In genomic region chr20:17771206-17772004, GRCh38 we compare ENCODE assay signal across 1 cellular context.
TF ChIP-seq lines count a peak whose summit lies in the region.

No MANE protein-coding gene starts in this region.

TF ChIP-seq in HepG2, 621 proteins besides CTCF, POLR2A, EP300 and RAD21 (continued from another document and continues in another):
- TF ChIP-seq, protein P1, sequence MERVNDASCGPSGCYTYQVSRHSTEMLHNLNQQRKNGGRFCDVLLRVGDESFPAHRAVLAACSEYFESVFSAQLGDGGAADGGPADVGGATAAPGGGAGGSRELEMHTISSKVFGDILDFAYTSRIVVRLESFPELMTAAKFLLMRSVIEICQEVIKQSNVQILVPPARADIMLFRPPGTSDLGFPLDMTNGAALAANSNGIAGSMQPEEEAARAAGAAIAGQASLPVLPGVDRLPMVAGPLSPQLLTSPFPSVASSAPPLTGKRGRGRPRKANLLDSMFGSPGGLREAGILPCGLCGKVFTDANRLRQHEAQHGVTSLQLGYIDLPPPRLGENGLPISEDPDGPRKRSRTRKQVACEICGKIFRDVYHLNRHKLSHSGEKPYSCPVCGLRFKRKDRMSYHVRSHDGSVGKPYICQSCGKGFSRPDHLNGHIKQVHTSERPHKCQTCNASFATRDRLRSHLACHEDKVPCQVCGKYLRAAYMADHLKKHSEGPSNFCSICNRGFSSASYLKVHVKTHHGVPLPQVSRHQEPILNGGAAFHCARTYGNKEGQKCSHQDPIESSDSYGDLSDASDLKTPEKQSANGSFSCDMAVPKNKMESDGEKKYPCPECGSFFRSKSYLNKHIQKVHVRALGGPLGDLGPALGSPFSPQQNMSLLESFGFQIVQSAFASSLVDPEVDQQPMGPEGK (CRISPR knock-in tag; IDR thresholded peaks at IDR 0.05) = peak; percentile 81
- TF ChIP-seq, protein P2, sequence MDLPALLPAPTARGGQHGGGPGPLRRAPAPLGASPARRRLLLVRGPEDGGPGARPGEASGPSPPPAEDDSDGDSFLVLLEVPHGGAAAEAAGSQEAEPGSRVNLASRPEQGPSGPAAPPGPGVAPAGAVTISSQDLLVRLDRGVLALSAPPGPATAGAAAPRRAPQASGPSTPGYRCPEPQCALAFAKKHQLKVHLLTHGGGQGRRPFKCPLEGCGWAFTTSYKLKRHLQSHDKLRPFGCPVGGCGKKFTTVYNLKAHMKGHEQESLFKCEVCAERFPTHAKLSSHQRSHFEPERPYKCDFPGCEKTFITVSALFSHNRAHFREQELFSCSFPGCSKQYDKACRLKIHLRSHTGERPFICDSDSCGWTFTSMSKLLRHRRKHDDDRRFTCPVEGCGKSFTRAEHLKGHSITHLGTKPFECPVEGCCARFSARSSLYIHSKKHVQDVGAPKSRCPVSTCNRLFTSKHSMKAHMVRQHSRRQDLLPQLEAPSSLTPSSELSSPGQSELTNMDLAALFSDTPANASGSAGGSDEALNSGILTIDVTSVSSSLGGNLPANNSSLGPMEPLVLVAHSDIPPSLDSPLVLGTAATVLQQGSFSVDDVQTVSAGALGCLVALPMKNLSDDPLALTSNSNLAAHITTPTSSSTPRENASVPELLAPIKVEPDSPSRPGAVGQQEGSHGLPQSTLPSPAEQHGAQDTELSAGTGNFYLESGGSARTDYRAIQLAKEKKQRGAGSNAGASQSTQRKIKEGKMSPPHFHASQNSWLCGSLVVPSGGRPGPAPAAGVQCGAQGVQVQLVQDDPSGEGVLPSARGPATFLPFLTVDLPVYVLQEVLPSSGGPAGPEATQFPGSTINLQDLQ (CRISPR knock-in tag; IDR thresholded peaks at IDR 0.05) = no peak
- no peak for TF ChIP-seq PAF1 (CRISPR knock-in tag; IDR thresholded peaks at IDR 0.05)
- TF ChIP-seq CC2D1A (CRISPR knock-in tag; IDR thresholded peaks at IDR 0.05) = no peak
- peak; percentile 80 for TF ChIP-seq NR2C2 (CRISPR knock-in tag; IDR thresholded peaks at IDR 0.05; ENCODE audit: borderline replicate concordance)
- TF ChIP-seq SRSF1 (optimal IDR thresholded peaks at IDR 0.05; ENCODE audit: low read depth, low read length) = peak; percentile 37
- no peak for TF ChIP-seq SRY (CRISPR knock-in tag; IDR thresholded peaks at IDR 0.05)
- TF ChIP-seq NFYB (CRISPR knock-in tag; IDR thresholded peaks at IDR 0.05) = 0 out of 2 replicates have a peak, but pooled peaks have one; percentile 23
- peak; percentile 97 for TF ChIP-seq TCF7 (IDR thresholded peaks at IDR 0.05; ENCODE audit: low read depth)
- TF ChIP-seq ZFP62 (CRISPR knock-in tag; IDR thresholded peaks at IDR 0.05) = no peak
- peak; percentile 47 for TF ChIP-seq GABPB1 (CRISPR knock-in tag; IDR thresholded peaks at IDR 0.05)
- TF ChIP-seq, protein P3, sequence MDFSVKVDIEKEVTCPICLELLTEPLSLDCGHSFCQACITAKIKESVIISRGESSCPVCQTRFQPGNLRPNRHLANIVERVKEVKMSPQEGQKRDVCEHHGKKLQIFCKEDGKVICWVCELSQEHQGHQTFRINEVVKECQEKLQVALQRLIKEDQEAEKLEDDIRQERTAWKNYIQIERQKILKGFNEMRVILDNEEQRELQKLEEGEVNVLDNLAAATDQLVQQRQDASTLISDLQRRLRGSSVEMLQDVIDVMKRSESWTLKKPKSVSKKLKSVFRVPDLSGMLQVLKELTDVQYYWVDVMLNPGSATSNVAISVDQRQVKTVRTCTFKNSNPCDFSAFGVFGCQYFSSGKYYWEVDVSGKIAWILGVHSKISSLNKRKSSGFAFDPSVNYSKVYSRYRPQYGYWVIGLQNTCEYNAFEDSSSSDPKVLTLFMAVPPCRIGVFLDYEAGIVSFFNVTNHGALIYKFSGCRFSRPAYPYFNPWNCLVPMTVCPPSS (IDR thresholded peaks at IDR 0.05) = no peak
- no peak for TF ChIP-seq ZNF773 (CRISPR knock-in tag; IDR thresholded peaks at IDR 0.05; ENCODE audit: borderline replicate concordance)
- TF ChIP-seq ATF2 (CRISPR knock-in tag; IDR thresholded peaks at IDR 0.05) = peak; percentile 62
- no peak for TF ChIP-seq ZNF296 (CRISPR knock-in tag; conservative IDR thresholded peaks at IDR 0.05)
- TF ChIP-seq, protein P4, sequence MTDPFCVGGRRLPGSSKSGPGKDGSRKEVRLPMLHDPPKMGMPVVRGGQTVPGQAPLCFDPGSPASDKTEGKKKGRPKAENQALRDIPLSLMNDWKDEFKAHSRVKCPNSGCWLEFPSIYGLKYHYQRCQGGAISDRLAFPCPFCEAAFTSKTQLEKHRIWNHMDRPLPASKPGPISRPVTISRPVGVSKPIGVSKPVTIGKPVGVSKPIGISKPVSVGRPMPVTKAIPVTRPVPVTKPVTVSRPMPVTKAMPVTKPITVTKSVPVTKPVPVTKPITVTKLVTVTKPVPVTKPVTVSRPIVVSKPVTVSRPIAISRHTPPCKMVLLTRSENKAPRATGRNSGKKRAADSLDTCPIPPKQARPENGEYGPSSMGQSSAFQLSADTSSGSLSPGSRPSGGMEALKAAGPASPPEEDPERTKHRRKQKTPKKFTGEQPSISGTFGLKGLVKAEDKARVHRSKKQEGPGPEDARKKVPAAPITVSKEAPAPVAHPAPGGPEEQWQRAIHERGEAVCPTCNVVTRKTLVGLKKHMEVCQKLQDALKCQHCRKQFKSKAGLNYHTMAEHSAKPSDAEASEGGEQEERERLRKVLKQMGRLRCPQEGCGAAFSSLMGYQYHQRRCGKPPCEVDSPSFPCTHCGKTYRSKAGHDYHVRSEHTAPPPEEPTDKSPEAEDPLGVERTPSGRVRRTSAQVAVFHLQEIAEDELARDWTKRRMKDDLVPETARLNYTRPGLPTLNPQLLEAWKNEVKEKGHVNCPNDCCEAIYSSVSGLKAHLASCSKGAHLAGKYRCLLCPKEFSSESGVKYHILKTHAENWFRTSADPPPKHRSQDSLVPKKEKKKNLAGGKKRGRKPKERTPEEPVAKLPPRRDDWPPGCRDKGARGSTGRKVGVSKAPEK (CRISPR knock-in tag; IDR thresholded peaks at IDR 0.05; ENCODE audit: borderline replicate concordance) = no peak; the same call in 1 of the 2 replicates
- no peak for TF ChIP-seq MTF1 (CRISPR knock-in tag; IDR thresholded peaks at IDR 0.05)
- no peak for TF ChIP-seq GPN1 (CRISPR knock-in tag; IDR thresholded peaks at IDR 0.05; ENCODE audit: borderline replicate concordance)
- TF ChIP-seq FOXM1 (CRISPR knock-in tag; IDR thresholded peaks at IDR 0.05) = no peak
- peak; percentile 65; the same call in 1 of the 2 replicates for TF ChIP-seq TARDBP (CRISPR knock-in tag; IDR thresholded peaks at IDR 0.05)
- TF ChIP-seq ZNF460 (CRISPR knock-in tag; IDR thresholded peaks at IDR 0.05; ENCODE audit: borderline replicate concordance) = no peak
- no peak for TF ChIP-seq ZNF256 (CRISPR knock-in tag; conservative IDR thresholded peaks at IDR 0.05)
- TF ChIP-seq, protein P5, sequence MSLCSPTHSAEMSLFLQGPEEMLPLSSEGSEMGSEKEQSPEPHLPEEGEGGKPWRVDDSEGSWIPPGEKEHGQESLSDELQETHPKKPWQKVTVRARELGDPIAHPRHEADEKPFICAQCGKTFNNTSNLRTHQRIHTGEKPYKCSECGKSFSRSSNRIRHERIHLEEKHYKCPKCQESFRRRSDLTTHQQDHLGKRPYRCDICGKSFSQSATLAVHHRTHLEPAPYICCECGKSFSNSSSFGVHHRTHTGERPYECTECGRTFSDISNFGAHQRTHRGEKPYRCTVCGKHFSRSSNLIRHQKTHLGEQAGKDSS (CRISPR knock-in tag; IDR thresholded peaks at IDR 0.05; ENCODE audit: borderline replicate concordance, low read depth) = peak; percentile 89
- TF ChIP-seq PCBP2 (optimal IDR thresholded peaks at IDR 0.05; ENCODE audit: low read depth, low read length, poor library complexity, severe bottlenecking) = no peak
- TF ChIP-seq ZNF317 (CRISPR knock-in tag; IDR thresholded peaks at IDR 0.05) = peak; percentile 81; the same call in 1 of the 2 replicates
- no peak for TF ChIP-seq NFIB (CRISPR knock-in tag; IDR thresholded peaks at IDR 0.05; ENCODE audit: borderline replicate concordance)
- no peak for TF ChIP-seq ZFP36L1 (CRISPR knock-in tag; IDR thresholded peaks at IDR 0.05)
- TF ChIP-seq, protein P6, sequence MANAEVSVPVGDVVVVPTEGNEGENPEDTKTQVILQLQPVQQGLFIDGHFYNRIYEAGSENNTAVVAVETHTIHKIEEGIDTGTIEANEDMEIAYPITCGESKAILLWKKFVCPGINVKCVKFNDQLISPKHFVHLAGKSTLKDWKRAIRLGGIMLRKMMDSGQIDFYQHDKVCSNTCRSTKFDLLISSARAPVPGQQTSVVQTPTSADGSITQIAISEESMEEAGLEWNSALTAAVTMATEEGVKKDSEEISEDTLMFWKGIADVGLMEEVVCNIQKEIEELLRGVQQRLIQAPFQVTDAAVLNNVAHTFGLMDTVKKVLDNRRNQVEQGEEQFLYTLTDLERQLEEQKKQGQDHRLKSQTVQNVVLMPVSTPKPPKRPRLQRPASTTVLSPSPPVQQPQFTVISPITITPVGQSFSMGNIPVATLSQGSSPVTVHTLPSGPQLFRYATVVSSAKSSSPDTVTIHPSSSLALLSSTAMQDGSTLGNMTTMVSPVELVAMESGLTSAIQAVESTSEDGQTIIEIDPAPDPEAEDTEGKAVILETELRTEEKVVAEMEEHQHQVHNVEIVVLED (CRISPR knock-in tag; IDR thresholded peaks at IDR 0.05; ENCODE audit: borderline replicate concordance) = peak; percentile 30; the same call in 1 of the 2 replicates
- TF ChIP-seq, protein P7, sequence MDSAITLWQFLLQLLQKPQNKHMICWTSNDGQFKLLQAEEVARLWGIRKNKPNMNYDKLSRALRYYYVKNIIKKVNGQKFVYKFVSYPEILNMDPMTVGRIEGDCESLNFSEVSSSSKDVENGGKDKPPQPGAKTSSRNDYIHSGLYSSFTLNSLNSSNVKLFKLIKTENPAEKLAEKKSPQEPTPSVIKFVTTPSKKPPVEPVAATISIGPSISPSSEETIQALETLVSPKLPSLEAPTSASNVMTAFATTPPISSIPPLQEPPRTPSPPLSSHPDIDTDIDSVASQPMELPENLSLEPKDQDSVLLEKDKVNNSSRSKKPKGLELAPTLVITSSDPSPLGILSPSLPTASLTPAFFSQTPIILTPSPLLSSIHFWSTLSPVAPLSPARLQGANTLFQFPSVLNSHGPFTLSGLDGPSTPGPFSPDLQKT (CRISPR knock-in tag; IDR thresholded peaks at IDR 0.05; ENCODE audit: borderline replicate concordance) = no peak
- no peak for TF ChIP-seq RFXAP (CRISPR knock-in tag; IDR thresholded peaks at IDR 0.05; ENCODE audit: borderline replicate concordance)
- no peak for TF ChIP-seq ELF4 (CRISPR knock-in tag; IDR thresholded peaks at IDR 0.05; ENCODE audit: borderline replicate concordance)
- no peak for TF ChIP-seq SMARCE1 (IDR thresholded peaks at IDR 0.05; ENCODE audit: borderline replicate concordance)
- TF ChIP-seq KDM6A (CRISPR knock-in tag; IDR thresholded peaks at IDR 0.05; ENCODE audit: low read depth) = peak; percentile 41
- no peak for TF ChIP-seq MLXIP (CRISPR knock-in tag; IDR thresholded peaks at IDR 0.05; ENCODE audit: borderline replicate concordance)
- no peak for TF ChIP-seq ZNF703 (CRISPR knock-in tag; IDR thresholded peaks at IDR 0.05; ENCODE audit: borderline replicate concordance)
- TF ChIP-seq ZBTB1 (CRISPR knock-in tag; IDR thresholded peaks at IDR 0.05; ENCODE audit: borderline replicate concordance) = no peak
- no peak for TF ChIP-seq GRHL1 (CRISPR knock-in tag; conservative IDR thresholded peaks at IDR 0.05)
- TF ChIP-seq NFKBIZ (CRISPR knock-in tag; IDR thresholded peaks at IDR 0.05) = peak; percentile 37; the same call in 1 of the 2 replicates
- TF ChIP-seq AHR (CRISPR knock-in tag; IDR thresholded peaks at IDR 0.05) = peak; percentile 13; the same call in 1 of the 2 replicates
- TF ChIP-seq SRSF9 (IDR thresholded peaks at IDR 0.05; ENCODE audit: borderline replicate concordance, insufficient read depth, low read depth, low read length, poor library complexity, severe bottlenecking) = no peak
